1 cellular context compared by ENCODE assay signal in the genomic region with DNA sequence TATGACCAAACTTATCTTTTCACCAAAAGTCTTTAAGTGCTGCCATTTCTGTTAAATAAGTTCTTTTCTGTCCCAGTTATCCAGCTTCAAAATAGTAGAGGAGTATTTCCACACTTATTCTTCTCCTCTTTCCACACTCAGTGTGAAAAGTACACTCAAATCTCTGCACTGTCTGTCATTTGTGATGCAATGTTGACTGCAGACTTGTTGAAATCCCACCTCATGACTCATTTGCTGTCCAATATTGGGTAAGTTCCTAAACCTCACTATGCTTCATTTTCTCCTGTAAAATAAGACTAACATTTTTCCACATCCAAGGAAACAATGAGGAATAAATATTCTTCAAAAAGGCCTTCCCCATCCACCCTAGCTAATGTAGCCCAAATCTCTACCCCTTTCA.
TF ChIP-seq lines count a peak whose summit lies in the region.

No MANE protein-coding gene starts in this region.

TF ChIP-seq in HepG2, 621 proteins besides CTCF, POLR2A, EP300 and RAD21:
- TF ChIP-seq ZNF101 (CRISPR knock-in tag; IDR thresholded peaks at IDR 0.05; ENCODE audit: borderline replicate concordance, low read depth) (no peak), ZNF282 (IDR thresholded peaks at IDR 0.05; ENCODE audit: partially characterized antibody) (no peak), CEBPB (IDR thresholded peaks at IDR 0.05; ENCODE audit: borderline replicate concordance, low read depth, low read length) (peak; percentile 87), KDM6A (CRISPR knock-in tag; IDR thresholded peaks at IDR 0.05; ENCODE audit: low read depth) (no peak), NCOA5 (CRISPR knock-in tag; IDR thresholded peaks at IDR 0.05) (no peak), ZNF124 (CRISPR knock-in tag; IDR thresholded peaks at IDR 0.05) (no peak), PAXIP1 (CRISPR knock-in tag; conservative IDR thresholded peaks at IDR 0.05) (no peak), SMAD3 (CRISPR knock-in tag; IDR thresholded peaks at IDR 0.05) (no peak), ZNF564 (CRISPR knock-in tag; IDR thresholded peaks at IDR 0.05) (no peak), FOXJ3 (CRISPR knock-in tag; IDR thresholded peaks at IDR 0.05; ENCODE audit: borderline replicate concordance) (no peak), ZZZ3 (CRISPR knock-in tag; IDR thresholded peaks at IDR 0.05; ENCODE audit: borderline replicate concordance) (no peak), HNF4A (CRISPR knock-in tag; IDR thresholded peaks at IDR 0.05) (no peak), ZNF430 (CRISPR knock-in tag; IDR thresholded peaks at IDR 0.05) (no peak), ZNF235 (CRISPR knock-in tag; IDR thresholded peaks at IDR 0.05; ENCODE audit: borderline replicate concordance) (no peak), ATF7 (IDR thresholded peaks at IDR 0.05) (0 out of 2 replicates have a peak, but pooled peaks have one; percentile 12), ATF7 (CRISPR knock-in tag; IDR thresholded peaks at IDR 0.05) (no peak), ZNF609 (CRISPR knock-in tag; IDR thresholded peaks at IDR 0.05; ENCODE audit: borderline replicate concordance) (no peak), ZNF550 (CRISPR knock-in tag; IDR thresholded peaks at IDR 0.05; ENCODE audit: borderline replicate concordance) (no peak), CHD4 (IDR thresholded peaks at IDR 0.05; ENCODE audit: borderline replicate concordance, low read length) (no peak), NR3C1 (CRISPR knock-in tag; IDR thresholded peaks at IDR 0.05) (no peak), RXRA (CRISPR knock-in tag; IDR thresholded peaks at IDR 0.05) (no peak), FOSL2 (CRISPR knock-in tag; IDR thresholded peaks at IDR 0.05) (peak; percentile 78), MIXL1 (CRISPR knock-in tag; IDR thresholded peaks at IDR 0.05) (no peak), FOSL1 (CRISPR knock-in tag; IDR thresholded peaks at IDR 0.05; ENCODE audit: borderline replicate concordance) (no peak), KDM4B (CRISPR knock-in tag; IDR thresholded peaks at IDR 0.05) (no peak), CCDC6 (CRISPR knock-in tag; IDR thresholded peaks at IDR 0.05) (no peak), ZNF747 (CRISPR knock-in tag; IDR thresholded peaks at IDR 0.05; ENCODE audit: borderline replicate concordance) (no peak), ZSCAN30 (CRISPR knock-in tag; IDR thresholded peaks at IDR 0.05) (no peak), SIX1 (CRISPR knock-in tag; IDR thresholded peaks at IDR 0.05; ENCODE audit: borderline replicate concordance) (no peak), NONO (IDR thresholded peaks at IDR 0.05) (no peak), NONO (CRISPR knock-in tag; conservative IDR thresholded peaks at IDR 0.05) (no peak), MTA1 (CRISPR knock-in tag; IDR thresholded peaks at IDR 0.05; ENCODE audit: borderline replicate concordance) (no peak), RARA (CRISPR knock-in tag; IDR thresholded peaks at IDR 0.05) (no peak), CEBPG (CRISPR knock-in tag; IDR thresholded peaks at IDR 0.05) (peak; percentile 27; the same call in 1 of the 2 replicates)
- TF ChIP-seq, protein P1, sequence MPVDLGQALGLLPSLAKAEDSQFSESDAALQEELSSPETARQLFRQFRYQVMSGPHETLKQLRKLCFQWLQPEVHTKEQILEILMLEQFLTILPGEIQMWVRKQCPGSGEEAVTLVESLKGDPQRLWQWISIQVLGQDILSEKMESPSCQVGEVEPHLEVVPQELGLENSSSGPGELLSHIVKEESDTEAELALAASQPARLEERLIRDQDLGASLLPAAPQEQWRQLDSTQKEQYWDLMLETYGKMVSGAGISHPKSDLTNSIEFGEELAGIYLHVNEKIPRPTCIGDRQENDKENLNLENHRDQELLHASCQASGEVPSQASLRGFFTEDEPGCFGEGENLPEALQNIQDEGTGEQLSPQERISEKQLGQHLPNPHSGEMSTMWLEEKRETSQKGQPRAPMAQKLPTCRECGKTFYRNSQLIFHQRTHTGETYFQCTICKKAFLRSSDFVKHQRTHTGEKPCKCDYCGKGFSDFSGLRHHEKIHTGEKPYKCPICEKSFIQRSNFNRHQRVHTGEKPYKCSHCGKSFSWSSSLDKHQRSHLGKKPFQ (CRISPR knock-in tag; IDR thresholded peaks at IDR 0.05; ENCODE audit: insufficient replicate concordance), result no peak
- TF ChIP-seq, protein P2, sequence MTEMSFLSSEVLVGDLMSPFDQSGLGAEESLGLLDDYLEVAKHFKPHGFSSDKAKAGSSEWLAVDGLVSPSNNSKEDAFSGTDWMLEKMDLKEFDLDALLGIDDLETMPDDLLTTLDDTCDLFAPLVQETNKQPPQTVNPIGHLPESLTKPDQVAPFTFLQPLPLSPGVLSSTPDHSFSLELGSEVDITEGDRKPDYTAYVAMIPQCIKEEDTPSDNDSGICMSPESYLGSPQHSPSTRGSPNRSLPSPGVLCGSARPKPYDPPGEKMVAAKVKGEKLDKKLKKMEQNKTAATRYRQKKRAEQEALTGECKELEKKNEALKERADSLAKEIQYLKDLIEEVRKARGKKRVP (CRISPR knock-in tag; IDR thresholded peaks at IDR 0.05), result peak in 1 of 2 experiments; percentile 21; a peak in 1 of 4 replicates
- TF ChIP-seq, protein P3, sequence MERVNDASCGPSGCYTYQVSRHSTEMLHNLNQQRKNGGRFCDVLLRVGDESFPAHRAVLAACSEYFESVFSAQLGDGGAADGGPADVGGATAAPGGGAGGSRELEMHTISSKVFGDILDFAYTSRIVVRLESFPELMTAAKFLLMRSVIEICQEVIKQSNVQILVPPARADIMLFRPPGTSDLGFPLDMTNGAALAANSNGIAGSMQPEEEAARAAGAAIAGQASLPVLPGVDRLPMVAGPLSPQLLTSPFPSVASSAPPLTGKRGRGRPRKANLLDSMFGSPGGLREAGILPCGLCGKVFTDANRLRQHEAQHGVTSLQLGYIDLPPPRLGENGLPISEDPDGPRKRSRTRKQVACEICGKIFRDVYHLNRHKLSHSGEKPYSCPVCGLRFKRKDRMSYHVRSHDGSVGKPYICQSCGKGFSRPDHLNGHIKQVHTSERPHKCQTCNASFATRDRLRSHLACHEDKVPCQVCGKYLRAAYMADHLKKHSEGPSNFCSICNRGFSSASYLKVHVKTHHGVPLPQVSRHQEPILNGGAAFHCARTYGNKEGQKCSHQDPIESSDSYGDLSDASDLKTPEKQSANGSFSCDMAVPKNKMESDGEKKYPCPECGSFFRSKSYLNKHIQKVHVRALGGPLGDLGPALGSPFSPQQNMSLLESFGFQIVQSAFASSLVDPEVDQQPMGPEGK (CRISPR knock-in tag; IDR thresholded peaks at IDR 0.05), result no peak
